Comparison of ENCODE assay signal across 9 cellular contexts in the genomic region with DNA sequence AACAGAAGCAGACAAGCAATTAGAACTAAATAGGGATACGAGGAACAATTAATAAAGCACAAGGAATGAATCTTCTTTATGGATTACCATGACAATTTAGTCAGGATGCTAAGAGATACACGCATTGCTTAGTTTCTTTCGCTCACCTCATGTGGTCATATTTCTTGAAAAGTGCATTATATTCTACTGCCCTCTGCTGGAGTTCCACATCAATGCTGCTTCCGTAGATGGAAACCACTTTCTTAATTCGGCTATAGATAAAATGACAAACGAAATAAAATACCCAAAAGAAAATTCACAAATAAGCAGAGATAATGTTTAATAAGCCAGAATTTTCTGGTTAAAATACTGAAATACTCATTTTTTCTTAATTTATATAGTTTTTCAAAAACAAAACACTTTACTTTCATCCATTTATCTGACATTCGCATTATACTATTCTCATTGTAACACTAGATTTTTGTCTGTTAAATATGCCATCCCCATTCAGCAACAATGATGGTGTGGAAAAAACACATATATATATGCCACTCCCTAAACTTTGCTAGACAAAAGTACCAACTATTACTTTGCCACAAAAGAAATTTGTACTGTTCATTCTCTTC. TPM values are rescaled to one million over a fixed set of nuclear protein-coding genes. Genes with fewer than 3 reads are reported as not detected.
DNase-seq lines count a peak whose midpoint lies in the region; ATAC-seq lines count a peak whose summit lies in the region.
"Had no signal": no experiment of that assay in that cellular context is flagged by ENCODE, and none has a peak within 500 bp of the region (broad histone marks: within the 10 kb centered on the region; RNA-seq: fewer than 3 reads in every experiment).

No MANE protein-coding gene starts in this region.

- intact Hi-C loops in activated CD4-positive, alpha-beta T cell treated with anti-CD3 and anti-CD28 coated beads for 36 hours (cut with DNase I, micrococcal nuclease), result loop anchor here (1.0 to 10.0 kb wide), 3 partner anchors 181 to 214 kb away; no protein-coding TSS in a partner anchor

- no peaks in the 10 kb centered on the region for H3K9me3 ChIP-seq in T-helper 17 cell (ENCODE audit: control insufficient read depth, low read length, poor library complexity, severe bottlenecking)

- ATAC-seq in activated CD4-positive, alpha-beta T cell treated with anti-CD3 and anti-CD28 coated beads for 36 hours, result peak; percentile 71
- peak; percentile 79 for ATAC-seq in T-helper 17 cell
- ATAC-seq in HG03520 (IDR thresholded peaks at IDR 0.05; ENCODE audit: unreplicated experiment), result no peak

- H3K9me3 Mint-ChIP-seq in activated CD4-positive, alpha-beta T cell treated with anti-CD3 and anti-CD28 coated beads for 36 hours (ENCODE audit: low read depth), result no peaks in the 10 kb centered on the region

- H3K36me3 Mint-ChIP-seq in activated CD4-positive, alpha-beta T cell treated with anti-CD3 and anti-CD28 coated beads for 36 hours (ENCODE audit: low read depth), result peaks cover 34% of the 10 kb centered on the region
- peaks cover 7% of the 10 kb centered on the region for H3K36me3 Mint-ChIP-seq in T-helper 17 cell (ENCODE audit: low read depth)

- H3K4me1 Mint-ChIP-seq in activated CD4-positive, alpha-beta T cell treated with anti-CD3 and anti-CD28 coated beads for 36 hours, result peaks cover 6% of the 10 kb centered on the region
- peaks cover 3% of the 10 kb centered on the region for H3K4me1 Mint-ChIP-seq in T-helper 17 cell

- no peaks in the 10 kb centered on the region for H3K27me3 Mint-ChIP-seq in activated CD4-positive, alpha-beta T cell treated with anti-CD3 and anti-CD28 coated beads for 36 hours
- no peaks in the 10 kb centered on the region for H3K27me3 Mint-ChIP-seq in T-helper 17 cell
- H3K27me3 Mint-ChIP-seq: activated naive CD8-positive, alpha-beta T cell had no signal

- peak overlapping the region; percentile 8 for H3K27ac Mint-ChIP-seq in activated CD4-positive, alpha-beta T cell treated with anti-CD3 and anti-CD28 coated beads for 36 hours
- no peak overlapping the region for H3K27ac Mint-ChIP-seq in T-helper 17 cell
- H3K27ac Mint-ChIP-seq: activated naive CD8-positive, alpha-beta T cell had no signal

- no peak overlapping the region for H3K4me3 Mint-ChIP-seq in activated CD4-positive, alpha-beta T cell treated with anti-CD3 and anti-CD28 coated beads for 36 hours
- peak overlapping the region; percentile 43 for H3K4me3 Mint-ChIP-seq in T-helper 17 cell
- H3K4me3 Mint-ChIP-seq: activated naive CD8-positive, alpha-beta T cell had no signal

- CTCF ChIA-PET in activated CD4-positive, alpha-beta T cell treated with anti-CD3 and anti-CD28 coated beads for 36 hours (lab: Charles Lee), result no interaction called here

- peak; percentile 35 for DNase-seq in activated CD4-positive, alpha-beta T cell treated with anti-CD3 and anti-CD28 coated beads for 36 hours
- no peak for DNase-seq in activated CD4-positive, alpha-beta T cell treated with anti-CD3 and anti-CD28 coated beads for 48 hours
- peak; percentile 52 for DNase-seq in HuH-7 (ENCODE audit: low spot score)
- no peak for DNase-seq in T-helper 17 cell
- peak; percentile 68 for DNase-seq in fibroblast of peridontal ligament (ENCODE audit: extremely low read depth)
- DNase-seq in renal cortical epithelial cell (ENCODE audit: low read depth), result peak; percentile 44
- no peak for DNase-seq in NCI-H2029 (lab: John Stamatoyannopoulos, UW)

- POLR2A ChIA-PET in activated CD4-positive, alpha-beta T cell treated with anti-CD3 and anti-CD28 coated beads for 36 hours (lab: Charles Lee), result no interaction called here

RNA-seq across cellular contexts. Expression of gene PHLPP2, which starts 22.0 kb away (rescaled TPM):
- 10 to 100 TPM in 1 of 2 experiments, 1 to 10 TPM in 1; 8.8 to 11.2 TPM for total RNA-seq in activated CD4-positive, alpha-beta T cell treated with anti-CD3 and anti-CD28 coated beads for 36 hours
- total RNA-seq in T-helper 17 cell (10 to 100 TPM in 1 of 2 donors, 1 to 10 TPM in 1; 9.3 to 10.2 TPM), renal cortical epithelial cell (8.3 and 12.5 TPM in 2 replicates)

Comparison
In these comparisons a context has a peak if more than half of its experiments do, and no peak if none do; other contexts are left out.
1. DNase-seq: peak in activated CD4-positive, alpha-beta T cell treated with anti-CD3 and anti-CD28 coated beads for 36 hours (single experiment), HuH-7 (single experiment), fibroblast of peridontal ligament (single experiment) and renal cortical epithelial cell (single experiment); none in activated CD4-positive, alpha-beta T cell treated with anti-CD3 and anti-CD28 coated beads for 48 hours (single experiment), T-helper 17 cell (0 of 3) and NCI-H2029 (single experiment).